1 cellular context compared by ENCODE assay signal in genomic region chr20:47710665-47711045, GRCh38.
TF ChIP-seq lines count a peak whose summit lies in the region.

No MANE protein-coding gene starts in this region.

TF ChIP-seq in HepG2, 621 proteins besides CTCF, POLR2A, EP300 and RAD21 (continued from another document):
- peak; percentile 73; the same call in 1 of the 2 replicates for TF ChIP-seq ZXDC (CRISPR knock-in tag; IDR thresholded peaks at IDR 0.05)
- no peak for TF ChIP-seq BRCA1 (CRISPR knock-in tag; IDR thresholded peaks at IDR 0.05)
- 0 out of 2 replicates have a peak, but pooled peaks have one; percentile 10 for TF ChIP-seq ZNF724P (CRISPR knock-in tag; IDR thresholded peaks at IDR 0.05; ENCODE audit: borderline replicate concordance)
- TF ChIP-seq ZNF883 (CRISPR knock-in tag; IDR thresholded peaks at IDR 0.05; ENCODE audit: not compliant biosample characterization): peak; percentile 13
- TF ChIP-seq MBNL3 (CRISPR knock-in tag; conservative IDR thresholded peaks at IDR 0.05): no peak
- peak; percentile 41; the same call in 1 of the 2 replicates for TF ChIP-seq ZSCAN31 (CRISPR knock-in tag; IDR thresholded peaks at IDR 0.05; ENCODE audit: low read depth)
- no peak for TF ChIP-seq TFDP2 (CRISPR knock-in tag; IDR thresholded peaks at IDR 0.05)
- TF ChIP-seq CEBPB (IDR thresholded peaks at IDR 0.05; ENCODE audit: borderline replicate concordance, low read depth, low read length): no peak
- no peak for TF ChIP-seq NR1H2 (CRISPR knock-in tag; IDR thresholded peaks at IDR 0.05; ENCODE audit: borderline replicate concordance, low read depth)
- TF ChIP-seq ZNF446 (CRISPR knock-in tag; IDR thresholded peaks at IDR 0.05): no peak
- TF ChIP-seq ZNF768 (CRISPR knock-in tag; IDR thresholded peaks at IDR 0.05): no peak
- no peak for TF ChIP-seq NFATC3 (CRISPR knock-in tag; IDR thresholded peaks at IDR 0.05)
- TF ChIP-seq ZNF891 (CRISPR knock-in tag; IDR thresholded peaks at IDR 0.05): peak; percentile 31; the same call in 1 of the 2 replicates
- no peak for TF ChIP-seq KMT2B (CRISPR knock-in tag; IDR thresholded peaks at IDR 0.05)
- no peak for TF ChIP-seq THYN1 (CRISPR knock-in tag; IDR thresholded peaks at IDR 0.05; ENCODE audit: borderline replicate concordance, low read depth)
- no peak for TF ChIP-seq DPF2 (CRISPR knock-in tag; IDR thresholded peaks at IDR 0.05; ENCODE audit: borderline replicate concordance, low read depth)
- TF ChIP-seq ZNF670 (CRISPR knock-in tag; IDR thresholded peaks at IDR 0.05; ENCODE audit: borderline replicate concordance): no peak
- no peak for TF ChIP-seq BATF2 (CRISPR knock-in tag; IDR thresholded peaks at IDR 0.05)
- TF ChIP-seq TEAD2 (CRISPR knock-in tag; IDR thresholded peaks at IDR 0.05): no peak
